ENCODE assay signal across 14 cellular contexts in genomic region chr18:70245941-70246537, GRCh38. TPM values are rescaled to one million over a fixed set of nuclear protein-coding genes. Genes with fewer than 3 reads are reported as not detected.
DNase-seq lines count a peak whose midpoint lies in the region; ATAC-seq and TF ChIP-seq lines count a peak whose summit lies in the region.
"Had no signal": no experiment of that assay in that cellular context is flagged by ENCODE, and none has a peak within 500 bp of the region (broad histone marks: within the 10 kb centered on the region; RNA-seq: fewer than 3 reads in every experiment).

No MANE protein-coding gene starts in this region.

- no peak for TF ChIP-seq EP300 in upper lobe of left lung (IDR thresholded peaks at IDR 0.05)

- no peaks in the 10 kb centered on the region for H3K79me2 ChIP-seq in ACC112 (ENCODE audit: control insufficient read depth, insufficient read depth, low read length, unreplicated experiment)

- no peaks in the 10 kb centered on the region for H3K27me3 ChIP-seq in ACC112 (ENCODE audit: insufficient read depth, low read length)
- no peaks in the 10 kb centered on the region for H3K27me3 ChIP-seq in neuron (ENCODE audit: insufficient read depth, low read length)
- H3K27me3 ChIP-seq in upper lobe of left lung, result no peaks in the 10 kb centered on the region

- DNase-seq in NCI-H82 (lab: John Stamatoyannopoulos, UW), result peak; percentile 59
- DNase-seq in coronary artery (ENCODE audit: low spot score), result no peak
- no peak for DNase-seq in mesenteric fat pad (ENCODE audit: low spot score)
- no peak for DNase-seq in upper lobe of left lung
- no peak for DNase-seq in NCI-H748 treated with DMSO at 0.1 percent for 48 hours (lab: John Stamatoyannopoulos, UW)
- DNase-seq in NCI-H510A treated with DMSO at 0.1 percent for 48 hours (lab: John Stamatoyannopoulos, UW), result no peak
- DNase-seq: activated CD4-positive, alpha-beta T cell treated with anti-CD3 and anti-CD28 coated beads for 48 hours; activated T-cell treated with anti-CD3 and anti-CD28 coated beads, Interleukin-2, amount 50 U/mL, for 1 hour; HCEC 1CT; nucleus accumbens; stimulated activated naive B cell treated with anti-CD40 and anti-IgM and Interleukin-4, amounts not matched to agents 10 μg/mL and 1 μg/mL and 100 μg/mL, for 72 hours had no signal

- H2AFZ ChIP-seq in ACC112 (ENCODE audit: low read length, unreplicated experiment) (peak overlapping the region; percentile 40), neuron (ENCODE audit: low read depth, low read length) (peak overlapping the region; percentile 58)

- H3K27ac ChIP-seq in ACC112 (ENCODE audit: low read depth, low read length), result no peak overlapping the region
- no peak overlapping the region for H3K27ac ChIP-seq in coronary artery
- no peak overlapping the region for H3K27ac ChIP-seq in upper lobe of left lung

- H3K4me3 ChIP-seq in ACC112 (ENCODE audit: low read depth, low read length), result no peak overlapping the region
- H3K4me3 ChIP-seq in coronary artery, result peak overlapping the region; percentile 12
- no peak overlapping the region for H3K4me3 ChIP-seq in neuron (ENCODE audit: low read length)
- no peak overlapping the region for H3K4me3 ChIP-seq in upper lobe of left lung

- TF ChIP-seq POLR2A in upper lobe of left lung (IDR thresholded peaks at IDR 0.05), result no peak

- no peak for TF ChIP-seq CTCF in coronary artery (IDR thresholded peaks at IDR 0.05)
- no peak for TF ChIP-seq CTCF in upper lobe of left lung (IDR thresholded peaks at IDR 0.05)

- no peak for ATAC-seq in upper lobe of left lung (ENCODE audit: low FRiP score in 2 of 2)
- ATAC-seq: activated naive CD4-positive, alpha-beta T cell treated with anti-CD3 and anti-CD28 coated beads, Interleukin-2, amount 50 U/mL, for 72 hours; stimulated activated naive B cell treated with anti-CD40 and anti-IgM and Interleukin-4, amounts not matched to agents 10 μg/mL and 1 μg/mL and 100 μg/mL, for 72 hours had no signal

- H3K4me1 ChIP-seq in ACC112 (ENCODE audit: control insufficient read depth, insufficient read depth, low read length, unreplicated experiment) (peaks cover 26% of the 10 kb centered on the region), neuron (ENCODE audit: insufficient read depth, low read length) (peaks cover 4% of the 10 kb centered on the region), upper lobe of left lung (no peaks in the 10 kb centered on the region)

- H3K9me3 ChIP-seq in neuron (ENCODE audit: low read length), result no peaks in the 10 kb centered on the region
- no peaks in the 10 kb centered on the region for H3K9me3 ChIP-seq in upper lobe of left lung

- H3K36me3 ChIP-seq in ACC112 (ENCODE audit: insufficient read depth, low read length) (no peaks in the 10 kb centered on the region), neuron (ENCODE audit: insufficient read depth, low read length) (no peaks in the 10 kb centered on the region), upper lobe of left lung (no peaks in the 10 kb centered on the region)

- WGBS in upper lobe of left lung, 2 donors, result 36 to 39% methylated on average over 5 of the region's 5 CpGs

RNA-seq across cellular contexts. Expression of gene RTTN, which starts 40.6 kb away (rescaled TPM):
- total RNA-seq in mesenteric fat pad, result 8.1 TPM
- total RNA-seq in upper lobe of left lung, result 10 to 100 TPM in 5 of 6 donors, 1 to 10 TPM in 1; 8.3 to 32.9 (median 12.5) TPM

RNA-seq across cellular contexts. Expression of gene SOCS6, which starts 42.8 kb away (rescaled TPM):
- total RNA-seq in mesenteric fat pad, result 17.7 TPM
- 10 to 100 TPM; 11.0 to 29.2 (median 19.8) TPM for total RNA-seq in upper lobe of left lung
